ENCODE assay signal across 1 cellular context in genomic region chr13:49669735-49670309, GRCh38.
TF ChIP-seq lines count a peak whose summit lies in the region.

No MANE protein-coding gene starts in this region.

TF ChIP-seq in GM23338, 12 proteins besides CTCF, POLR2A, EP300 and RAD21 (continued from another document):
- no peak for TF ChIP-seq ZNF462 (CRISPR knock-in tag; IDR thresholded peaks at IDR 0.05)
- TF ChIP-seq STAT1 (IDR thresholded peaks at IDR 0.05; ENCODE audit: unreplicated experiment), result no peak
- TF ChIP-seq NANOG (IDR thresholded peaks at IDR 0.05; ENCODE audit: borderline replicate concordance), result no peak
- no peak for TF ChIP-seq POLR2AphosphoS5 (IDR thresholded peaks at IDR 0.05; ENCODE audit: low read depth)
- TF ChIP-seq JUNB (IDR thresholded peaks at IDR 0.05; ENCODE audit: unreplicated experiment), result no peak
- TF ChIP-seq CREB1 (CRISPR knock-in tag; IDR thresholded peaks at IDR 0.05; ENCODE audit: low read depth), result no peak
- TF ChIP-seq ZNF114 (CRISPR knock-in tag; IDR thresholded peaks at IDR 0.05), result no peak
- no peak for TF ChIP-seq ZNF331 (CRISPR knock-in tag; IDR thresholded peaks at IDR 0.05; ENCODE audit: low read depth)
- no peak for TF ChIP-seq EZH2phosphoT487 (IDR thresholded peaks at IDR 0.05; ENCODE audit: unreplicated experiment)
- TF ChIP-seq, protein P1, sequence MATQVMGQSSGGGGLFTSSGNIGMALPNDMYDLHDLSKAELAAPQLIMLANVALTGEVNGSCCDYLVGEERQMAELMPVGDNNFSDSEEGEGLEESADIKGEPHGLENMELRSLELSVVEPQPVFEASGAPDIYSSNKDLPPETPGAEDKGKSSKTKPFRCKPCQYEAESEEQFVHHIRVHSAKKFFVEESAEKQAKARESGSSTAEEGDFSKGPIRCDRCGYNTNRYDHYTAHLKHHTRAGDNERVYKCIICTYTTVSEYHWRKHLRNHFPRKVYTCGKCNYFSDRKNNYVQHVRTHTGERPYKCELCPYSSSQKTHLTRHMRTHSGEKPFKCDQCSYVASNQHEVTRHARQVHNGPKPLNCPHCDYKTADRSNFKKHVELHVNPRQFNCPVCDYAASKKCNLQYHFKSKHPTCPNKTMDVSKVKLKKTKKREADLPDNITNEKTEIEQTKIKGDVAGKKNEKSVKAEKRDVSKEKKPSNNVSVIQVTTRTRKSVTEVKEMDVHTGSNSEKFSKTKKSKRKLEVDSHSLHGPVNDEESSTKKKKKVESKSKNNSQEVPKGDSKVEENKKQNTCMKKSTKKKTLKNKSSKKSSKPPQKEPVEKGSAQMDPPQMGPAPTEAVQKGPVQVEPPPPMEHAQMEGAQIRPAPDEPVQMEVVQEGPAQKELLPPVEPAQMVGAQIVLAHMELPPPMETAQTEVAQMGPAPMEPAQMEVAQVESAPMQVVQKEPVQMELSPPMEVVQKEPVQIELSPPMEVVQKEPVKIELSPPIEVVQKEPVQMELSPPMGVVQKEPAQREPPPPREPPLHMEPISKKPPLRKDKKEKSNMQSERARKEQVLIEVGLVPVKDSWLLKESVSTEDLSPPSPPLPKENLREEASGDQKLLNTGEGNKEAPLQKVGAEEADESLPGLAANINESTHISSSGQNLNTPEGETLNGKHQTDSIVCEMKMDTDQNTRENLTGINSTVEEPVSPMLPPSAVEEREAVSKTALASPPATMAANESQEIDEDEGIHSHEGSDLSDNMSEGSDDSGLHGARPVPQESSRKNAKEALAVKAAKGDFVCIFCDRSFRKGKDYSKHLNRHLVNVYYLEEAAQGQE (IDR thresholded peaks at IDR 0.05; ENCODE audit: unreplicated experiment), result no peak
- TF ChIP-seq EZH2 (IDR thresholded peaks at IDR 0.05; ENCODE audit: low read depth, unreplicated experiment), result no peak
